In the genomic region with DNA sequence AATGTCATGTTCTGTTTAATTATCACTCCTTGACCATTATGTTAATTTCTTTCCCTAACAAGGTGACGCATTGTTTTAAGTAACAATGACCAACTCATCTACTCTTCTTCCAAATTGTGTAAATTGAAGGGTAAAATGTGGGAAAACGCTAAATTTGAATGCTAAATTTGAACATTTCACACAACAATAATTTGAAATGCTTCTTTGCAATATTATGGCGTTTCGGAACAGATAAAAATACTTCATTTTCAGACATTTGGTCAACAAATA, we compare ENCODE assay signal across 1 cellular context.
A peak's percentile ranks its signal among the peaks of the same experiment; 100 is the strongest.
TF ChIP-seq lines count a peak whose summit lies in the region.

No MANE protein-coding gene starts in this region.

TF ChIP-seq in K562, 482 proteins besides CTCF, POLR2A, EP300 and RAD21 (continued from another document):
- TF ChIP-seq, protein P1, sequence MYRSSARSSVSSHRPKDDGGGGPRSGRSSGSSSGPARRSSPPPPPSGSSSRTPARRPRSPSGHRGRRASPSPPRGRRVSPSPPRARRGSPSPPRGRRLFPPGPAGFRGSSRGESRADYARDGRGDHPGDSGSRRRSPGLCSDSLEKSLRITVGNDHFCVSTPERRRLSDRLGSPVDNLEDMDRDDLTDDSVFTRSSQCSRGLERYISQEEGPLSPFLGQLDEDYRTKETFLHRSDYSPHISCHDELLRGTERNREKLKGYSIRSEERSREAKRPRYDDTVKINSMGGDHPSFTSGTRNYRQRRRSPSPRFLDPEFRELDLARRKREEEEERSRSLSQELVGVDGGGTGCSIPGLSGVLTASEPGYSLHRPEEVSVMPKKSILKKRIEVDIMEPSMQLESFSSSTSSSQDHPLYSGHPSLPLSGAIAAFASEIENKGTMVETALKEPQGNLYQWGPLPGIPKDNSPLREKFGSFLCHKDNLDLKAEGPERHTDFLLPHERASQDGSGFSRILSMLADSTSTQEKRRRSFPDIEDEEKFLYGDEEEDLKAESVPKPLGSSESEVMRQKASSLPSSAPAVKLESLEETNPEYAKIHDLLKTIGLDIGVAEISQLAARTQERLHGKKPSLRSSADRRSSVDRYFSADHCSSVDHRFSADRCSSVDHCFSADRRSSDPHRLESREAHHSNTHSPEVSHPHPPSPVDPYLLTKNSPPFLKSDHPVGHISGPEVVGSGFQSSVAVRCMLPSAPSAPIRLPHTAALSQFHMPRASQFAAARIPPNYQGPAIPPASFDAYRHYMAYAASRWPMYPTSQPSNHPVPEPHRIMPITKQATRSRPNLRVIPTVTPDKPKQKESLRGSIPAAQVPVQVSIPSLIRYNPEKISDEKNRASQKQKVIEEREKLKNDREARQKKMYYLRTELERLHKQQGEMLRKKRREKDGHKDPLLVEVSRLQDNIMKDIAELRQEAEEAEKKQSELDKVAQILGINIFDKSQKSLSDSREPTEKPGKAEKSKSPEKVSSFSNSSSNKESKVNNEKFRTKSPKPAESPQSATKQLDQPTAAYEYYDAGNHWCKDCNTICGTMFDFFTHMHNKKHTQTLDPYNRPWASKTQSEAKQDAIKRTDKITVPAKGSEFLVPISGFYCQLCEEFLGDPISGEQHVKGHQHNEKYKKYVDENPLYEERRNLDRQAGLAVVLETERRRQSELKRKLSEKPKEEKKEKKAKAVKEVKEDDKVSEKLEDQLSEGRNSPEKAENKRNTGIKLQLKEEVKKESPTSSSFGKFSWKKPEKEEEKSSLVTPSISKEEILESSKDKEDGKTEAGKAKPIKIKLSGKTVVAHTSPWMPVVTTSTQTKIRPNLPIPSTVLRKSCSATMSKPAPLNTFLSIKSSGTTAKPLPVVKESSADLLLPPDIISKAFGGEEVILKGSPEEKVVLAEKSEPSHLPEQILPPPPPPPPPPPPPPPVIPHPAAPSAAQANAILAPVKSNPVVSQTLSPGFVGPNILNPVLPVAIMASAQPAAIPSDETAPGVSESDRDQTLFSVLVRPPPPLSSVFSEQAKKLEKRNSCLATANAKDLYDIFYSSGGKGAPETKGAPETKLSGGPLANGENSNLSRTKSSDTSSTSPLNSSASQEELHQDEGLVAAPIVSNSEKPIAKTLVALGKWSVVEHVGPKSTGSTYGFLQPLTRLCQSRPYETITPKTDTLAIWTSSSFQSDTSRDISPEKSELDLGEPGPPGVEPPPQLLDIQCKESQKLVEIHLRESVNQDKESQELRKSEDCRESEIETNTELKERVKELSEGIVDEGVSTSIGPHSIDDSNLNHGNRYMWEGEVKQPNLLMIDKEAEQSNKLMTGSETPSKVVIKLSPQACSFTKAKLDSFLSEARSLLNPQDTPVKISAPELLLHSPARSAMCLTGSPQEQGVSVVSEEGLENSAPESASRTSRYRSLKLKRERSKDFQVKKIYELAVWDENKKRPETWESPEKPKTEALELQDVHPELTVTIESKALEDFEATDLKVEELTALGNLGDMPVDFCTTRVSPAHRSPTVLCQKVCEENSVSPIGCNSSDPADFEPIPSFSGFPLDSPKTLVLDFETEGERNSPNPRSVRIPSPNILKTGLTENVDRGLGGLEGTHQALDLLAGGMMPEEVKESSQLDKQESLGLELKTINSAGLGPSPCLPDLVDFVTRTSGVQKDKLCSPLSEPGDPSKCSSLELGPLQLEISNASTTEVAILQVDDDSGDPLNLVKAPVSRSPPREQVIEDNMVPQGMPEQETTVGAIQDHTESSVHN (IDR thresholded peaks at IDR 0.05; ENCODE audit: borderline replicate concordance in 1 of 2, low read depth in 1 of 2): peak in 1 of 2 experiments; percentile 23; a peak in 1 of 4 replicates
- TF ChIP-seq NCOR1 (IDR thresholded peaks at IDR 0.05) (no peak), LEF1 (IDR thresholded peaks at IDR 0.05) (0 out of 2 replicates have a peak, but pooled peaks have one; percentile 33), RBM39 (optimal IDR thresholded peaks at IDR 0.05; ENCODE audit: low read depth, low read length) (no peak)
